Comparison of ENCODE assay signal across 8 cellular contexts in genomic region chr11:110428956-110429613, GRCh38. TPM values are rescaled to one million over a fixed set of nuclear protein-coding genes. Genes with fewer than 3 reads are reported as not detected.
DNase-seq lines count a peak whose midpoint lies in the region; ATAC-seq, FAIRE-seq and TF ChIP-seq lines count a peak whose summit lies in the region.

No MANE protein-coding gene starts in this region.

- intact Hi-C loops in HepG2 (cut with micrococcal nuclease; ENCODE audit: unreplicated experiment) (loop anchor here (1.0 kb wide), 1 partner anchor 52 kb away; no protein-coding TSS in a partner anchor), tibial artery (cut with DNase I; ENCODE audit: low total_unique reads) (no loop called here)

- no peaks in the 10 kb centered on the region for H3K27me3 Mint-ChIP-seq in activated naive CD8-positive, alpha-beta T cell treated with anti-CD3 and anti-CD28 coated beads, Interleukin-2, amount 10 ng/mL, durations not matched to agents 7 days and 5 days

- BruUV-seq in HepG2 (replicated peaks; lab: Mats Ljungman, UMichigan): TSS peak; percentile 79

- peak; percentile 10 for DNase-seq in activated naive CD4-positive, alpha-beta T cell treated with Interleukin-2 at 50 U/mL for 16 hours
- DNase-seq in activated naive CD4-positive, alpha-beta T cell treated with anti-CD3 and anti-CD28 coated beads, Interleukin-2, amount 50 U/mL, for 16 hours: no peak
- no peak for DNase-seq in activated naive CD8-positive, alpha-beta T cell treated with anti-CD3 and anti-CD28 coated beads, Interleukin-2, amount 10 ng/mL, durations not matched to agents 7 days and 5 days
- DNase-seq in HepG2 (ENCODE audit: low spot score): no peak
- no peak for DNase-seq in tibial artery
- no peak for DNase-seq in SHP77 (lab: John Stamatoyannopoulos, UW)
- DNase-seq in NCI-H2171 (lab: John Stamatoyannopoulos, UW): no peak
- DNase-seq in DMS53 (lab: John Stamatoyannopoulos, UW): no peak

- no peak for TF ChIP-seq RAD21 in HepG2 (CRISPR knock-in tag; IDR thresholded peaks at IDR 0.05)

- H3K4me1 ChIP-seq in HepG2 (ENCODE audit: insufficient read depth, low read length) (peaks cover 26% of the 10 kb centered on the region), tibial artery (peaks cover 0 to 31% (median 10%) of the 10 kb centered on the region in 4 donors)

- FAIRE-seq in HepG2 (lab: Jason Lieb, UNC): peak; percentile 28

- H3K36me3 ChIP-seq in HepG2 (replicated peaks in 1 of 2; ENCODE audit: control insufficient read depth in 1 of 2, insufficient read depth in 2 of 2, low read length in 2 of 2) (no peaks in the 10 kb centered on the region), tibial artery (no peaks in the 10 kb centered on the region)

- peak overlapping the region; percentile 80 for H3K4me2 ChIP-seq in HepG2 (ENCODE audit: low read depth, low read length)

- CTCF ChIA-PET in HepG2 (lab: Yijun Ruan, JAX; ENCODE audit: low intra/inter-chr PET ratio, low total read pairs): no interaction called here

- peaks cover 28% of the 10 kb centered on the region for H3K4me1 Mint-ChIP-seq in activated naive CD8-positive, alpha-beta T cell treated with anti-CD3 and anti-CD28 coated beads, Interleukin-2, amount 10 ng/mL, durations not matched to agents 7 days and 5 days

- in situ Hi-C loops in HepG2 (cut with HindIII; ENCODE audit: extremely low pct_ligation_motif_present, low pct_unique_long_range_greater_than_20kb): no loop called here

- peak overlapping the region; percentile 66 for H3K27ac Mint-ChIP-seq in activated naive CD8-positive, alpha-beta T cell treated with anti-CD3 and anti-CD28 coated beads, Interleukin-2, amount 10 ng/mL, durations not matched to agents 7 days and 5 days

- TF ChIP-seq EP300 in HepG2 (IDR thresholded peaks at IDR 0.05; ENCODE audit: low read depth in 2 of 2, low read length in 2 of 2) (no peak), HepG2 (CRISPR knock-in tag; IDR thresholded peaks at IDR 0.05; ENCODE audit: borderline replicate concordance) (no peak)

- POLR2A ChIA-PET in activated naive CD8-positive, alpha-beta T cell treated with anti-CD3 and anti-CD28 coated beads, Interleukin-2, amount 10 ng/mL, durations not matched to agents 7 days and 5 days (lab: Charles Lee): interaction anchor here (0.6 to 1.2 kb wide), 4 partner anchors 14 to 803 kb away, joined by 3 read pairs; no protein-coding TSS in a partner anchor
- POLR2A ChIA-PET in HepG2 (lab: Yijun Ruan, JAX): interaction anchor here (0.8 to 1.5 kb wide), 3 partner anchors 8 to 130 kb away, joined by 3 to 6 read pairs (median 3); no protein-coding TSS in a partner anchor

- H3K27ac ChIP-seq in HepG2 (ENCODE audit: extremely low read length, insufficient read depth, low read length) (no peak overlapping the region), tibial artery (peak overlapping the region; percentile 92 to 93)

- no peak for ATAC-seq in activated naive CD8-positive, alpha-beta T cell treated with anti-CD3 and anti-CD28 coated beads, Interleukin-2, amount 10 ng/mL, durations not matched to agents 7 days and 5 days (ENCODE audit: low read depth)
- ATAC-seq in HepG2: no peak

- peak overlapping the region; percentile 88; the same call in 1 of the 2 replicates for H3K9ac ChIP-seq in HepG2 (ENCODE audit: insufficient read depth, low read depth, low read length)

- H3K36me3 Mint-ChIP-seq in activated naive CD8-positive, alpha-beta T cell treated with anti-CD3 and anti-CD28 coated beads, Interleukin-2, amount 10 ng/mL, durations not matched to agents 7 days and 5 days: no peaks in the 10 kb centered on the region

- peak overlapping the region; percentile 55 for H2AFZ ChIP-seq in HepG2 (ENCODE audit: low read length)

- H3K27me3 ChIP-seq in HepG2 (ENCODE audit: control insufficient read depth in 1 of 2, insufficient read depth in 2 of 2, low read length in 2 of 2): no peaks in the 10 kb centered on the region; a peak in 1 of 5 replicates
- no peaks in the 10 kb centered on the region for H3K27me3 ChIP-seq in tibial artery

- TF ChIP-seq POLR2A in HepG2 (IDR thresholded peaks at IDR 0.05; ENCODE audit: insufficient read depth in 1 of 2, low read depth in 2 of 2, low read length in 2 of 2): no peak

- H3K9me3 ChIP-seq in HepG2 (ENCODE audit: low read length) (no peaks in the 10 kb centered on the region), tibial artery (no peaks in the 10 kb centered on the region)

- TF ChIP-seq CTCF in HepG2 (CRISPR knock-in tag; IDR thresholded peaks at IDR 0.05) (no peak), tibial artery (IDR thresholded peaks at IDR 0.05) (no peak)

- H3K9me3 Mint-ChIP-seq in activated naive CD8-positive, alpha-beta T cell treated with anti-CD3 and anti-CD28 coated beads, Interleukin-2, amount 10 ng/mL, durations not matched to agents 7 days and 5 days: no peaks in the 10 kb centered on the region

- peaks cover 34% of the 10 kb centered on the region for H3K79me2 ChIP-seq in HepG2 (ENCODE audit: insufficient read depth, low read length)

- 71% methylated on average over 8 of the region's 8 CpGs for WGBS in HepG2 (ENCODE audit: low lambda C conversion rate)

- H3K4me3 ChIP-seq in HepG2 (replicated peaks in 1 of 3; ENCODE audit: insufficient read depth in 1 of 3, low read depth in 2 of 3, low read length in 3 of 3): peak overlapping the region; percentile 59 to 96 (median 91)
- H3K4me3 ChIP-seq in tibial artery: peak overlapping the region; percentile 84 to 87

- peaks cover 6% of the 10 kb centered on the region; the same call in 1 of the 2 replicates for H4K20me1 ChIP-seq in HepG2 (ENCODE audit: insufficient read depth, low read length)

- H3K4me3 Mint-ChIP-seq in activated naive CD8-positive, alpha-beta T cell treated with anti-CD3 and anti-CD28 coated beads, Interleukin-2, amount 10 ng/mL, durations not matched to agents 7 days and 5 days: peak overlapping the region; percentile 80

TF ChIP-seq in HepG2, 621 proteins besides CTCF, POLR2A, EP300 and RAD21 (continues in another document):
- TF ChIP-seq MAFG (CRISPR knock-in tag; IDR thresholded peaks at IDR 0.05): no peak
- no peak for TF ChIP-seq AFF4 (CRISPR knock-in tag; IDR thresholded peaks at IDR 0.05)
- TF ChIP-seq MTF2 (CRISPR knock-in tag; IDR thresholded peaks at IDR 0.05; ENCODE audit: borderline replicate concordance): no peak
- TF ChIP-seq ZNF343 (CRISPR knock-in tag; IDR thresholded peaks at IDR 0.05): no peak
- TF ChIP-seq MTA1 (CRISPR knock-in tag; IDR thresholded peaks at IDR 0.05; ENCODE audit: borderline replicate concordance): no peak
- no peak for TF ChIP-seq RBAK (CRISPR knock-in tag; IDR thresholded peaks at IDR 0.05)
- no peak for TF ChIP-seq EHMT2 (IDR thresholded peaks at IDR 0.05; ENCODE audit: borderline replicate concordance, low read depth, low read length)
- TF ChIP-seq STAT5B (CRISPR knock-in tag; IDR thresholded peaks at IDR 0.05): no peak

RNA-seq across cellular contexts. Expression of gene FDX1, which starts 0.7 kb away (rescaled TPM):
- 10 to 100 TPM in 1 of 2 experiments, 1 to 10 TPM in 1; 9.9 to 10.5 TPM for total RNA-seq in activated naive CD8-positive, alpha-beta T cell treated with anti-CD3 and anti-CD28 coated beads, Interleukin-2, amount 10 ng/mL, durations not matched to agents 7 days and 5 days
- total RNA-seq in HepG2 (2016; rRNA removed; fragmentation: Illumina TruSeq; extraction: Trizol): 13.1 and 14.5 TPM in 2 replicates
- 14.6 and 14.8 TPM in 2 replicates for total RNA-seq in HepG2 (2016; cell fraction: cytosol; rRNA removed; fragmentation: Illumina TruSeq; extraction: Trizol; ENCODE audit: low read depth)
- total RNA-seq in HepG2 (2016; cell fraction: insoluble cytoplasmic fraction; rRNA removed; fragmentation: Illumina TruSeq; extraction: Trizol): 12.6 and 14.3 TPM in 2 replicates
- total RNA-seq in HepG2 (2016; cell fraction: membrane; rRNA removed; fragmentation: Illumina TruSeq; extraction: Trizol): 16.4 and 17.5 TPM in 2 replicates
- 5.5 and 6.1 TPM in 2 replicates for total RNA-seq in HepG2 (2016; cell fraction: nucleus; rRNA removed; fragmentation: Illumina TruSeq; extraction: Trizol)
- polyA plus RNA-seq in HepG2 (2011; rRNA removed): 3.4 and 4.5 TPM in 2 replicates
- polyA plus RNA-seq in HepG2 (2011; cell fraction: cytosol; rRNA removed): 2.4 and 3.4 TPM in 2 replicates
- polyA plus RNA-seq in HepG2 (2011; cell fraction: nucleus; rRNA removed): 0.63 and 1.1 TPM in 2 replicates
- polyA plus RNA-seq in HepG2 (2012): 6.8 and 7.0 TPM in 2 replicates
- polyA plus RNA-seq in HepG2 (2016; cell fraction: cytosol; fragmentation: Illumina TruSeq; extraction: Trizol; ENCODE audit: low read depth): 18.5 and 18.8 TPM in 2 replicates
- 15.6 and 17.9 TPM in 2 replicates for polyA plus RNA-seq in HepG2 (2016; cell fraction: insoluble cytoplasmic fraction; fragmentation: Illumina TruSeq; extraction: Trizol; ENCODE audit: low read depth)
- 15.9 and 16.3 TPM in 2 replicates for polyA plus RNA-seq in HepG2 (2016; cell fraction: membrane; fragmentation: Illumina TruSeq; extraction: Trizol; ENCODE audit: low read depth)
- polyA plus RNA-seq in HepG2 (2016; cell fraction: nucleus; fragmentation: Illumina TruSeq; extraction: Trizol; ENCODE audit: insufficient read depth, low read depth): 8.7 and 9.1 TPM in 2 replicates
- polyA minus RNA-seq in HepG2 (2011; rRNA and poly(A)+ RNA removed; ENCODE audit: low replicate concordance): 1.1 and 2.3 TPM in 2 replicates
- 1.8 and 2.5 TPM in 2 replicates for polyA minus RNA-seq in HepG2 (2011; cell fraction: cytosol; rRNA and poly(A)+ RNA removed)
- 2.0 and 2.2 TPM in 2 replicates for polyA minus RNA-seq in HepG2 (2011; cell fraction: nucleus; rRNA and poly(A)+ RNA removed)
